In the genomic region with DNA sequence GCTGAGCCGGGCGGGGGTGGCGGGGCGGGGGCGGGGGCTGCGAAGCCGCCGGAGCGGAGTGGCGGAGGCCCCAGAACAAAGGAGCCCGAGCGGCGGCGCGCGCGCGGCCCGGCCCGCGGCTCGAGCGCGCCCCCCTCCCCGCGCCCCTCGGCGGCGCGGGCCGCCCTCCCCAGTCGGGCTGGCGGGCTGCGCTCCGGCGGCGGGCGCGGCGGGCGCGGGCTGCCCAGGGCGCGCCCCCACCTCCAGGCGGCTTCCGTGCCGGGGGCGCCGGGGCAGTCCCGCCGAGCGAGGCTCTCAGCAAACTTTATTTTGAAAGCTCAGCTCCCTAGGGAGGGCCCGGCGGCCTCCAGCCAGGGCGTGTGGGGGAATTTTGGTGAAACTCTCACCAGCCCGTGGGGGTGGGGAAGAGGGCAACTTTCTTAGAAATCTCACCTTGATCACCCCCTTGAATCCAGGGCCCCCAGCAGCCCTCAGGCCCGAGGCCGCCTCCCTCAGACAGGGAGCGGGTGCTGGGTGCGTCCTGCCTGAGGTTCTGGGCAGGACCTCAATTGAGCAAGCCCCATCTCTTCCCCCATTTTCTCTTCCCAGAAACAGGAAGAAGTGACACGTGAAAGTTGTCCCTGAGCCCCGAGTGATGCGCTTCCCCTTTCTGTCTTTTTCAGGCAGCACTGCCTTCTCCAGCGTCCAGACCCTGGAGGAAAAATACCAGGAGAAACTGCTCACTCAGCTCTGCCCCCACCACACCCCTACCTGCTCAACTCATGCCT, we compare ENCODE assay signal across 1 cellular context.
TF ChIP-seq lines count a peak whose summit lies in the region.

No MANE protein-coding gene starts in this region.

TF ChIP-seq in A549, 52 proteins besides CTCF, POLR2A, EP300 and RAD21 (continued from another document):
- TF ChIP-seq, protein P1, sequence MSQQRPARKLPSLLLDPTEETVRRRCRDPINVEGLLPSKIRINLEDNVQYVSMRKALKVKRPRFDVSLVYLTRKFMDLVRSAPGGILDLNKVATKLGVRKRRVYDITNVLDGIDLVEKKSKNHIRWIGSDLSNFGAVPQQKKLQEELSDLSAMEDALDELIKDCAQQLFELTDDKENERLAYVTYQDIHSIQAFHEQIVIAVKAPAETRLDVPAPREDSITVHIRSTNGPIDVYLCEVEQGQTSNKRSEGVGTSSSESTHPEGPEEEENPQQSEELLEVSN (IDR thresholded peaks at IDR 0.05; ENCODE audit: borderline replicate concordance, low read depth): peak; percentile 20; the same call in 1 of the 2 replicates
- TF ChIP-seq CEBPB (IDR thresholded peaks at IDR 0.05): no peak
TF ChIP-seq in A549: peak in this region for 4.
